11 cellular contexts compared by ENCODE assay signal in the genomic region with DNA sequence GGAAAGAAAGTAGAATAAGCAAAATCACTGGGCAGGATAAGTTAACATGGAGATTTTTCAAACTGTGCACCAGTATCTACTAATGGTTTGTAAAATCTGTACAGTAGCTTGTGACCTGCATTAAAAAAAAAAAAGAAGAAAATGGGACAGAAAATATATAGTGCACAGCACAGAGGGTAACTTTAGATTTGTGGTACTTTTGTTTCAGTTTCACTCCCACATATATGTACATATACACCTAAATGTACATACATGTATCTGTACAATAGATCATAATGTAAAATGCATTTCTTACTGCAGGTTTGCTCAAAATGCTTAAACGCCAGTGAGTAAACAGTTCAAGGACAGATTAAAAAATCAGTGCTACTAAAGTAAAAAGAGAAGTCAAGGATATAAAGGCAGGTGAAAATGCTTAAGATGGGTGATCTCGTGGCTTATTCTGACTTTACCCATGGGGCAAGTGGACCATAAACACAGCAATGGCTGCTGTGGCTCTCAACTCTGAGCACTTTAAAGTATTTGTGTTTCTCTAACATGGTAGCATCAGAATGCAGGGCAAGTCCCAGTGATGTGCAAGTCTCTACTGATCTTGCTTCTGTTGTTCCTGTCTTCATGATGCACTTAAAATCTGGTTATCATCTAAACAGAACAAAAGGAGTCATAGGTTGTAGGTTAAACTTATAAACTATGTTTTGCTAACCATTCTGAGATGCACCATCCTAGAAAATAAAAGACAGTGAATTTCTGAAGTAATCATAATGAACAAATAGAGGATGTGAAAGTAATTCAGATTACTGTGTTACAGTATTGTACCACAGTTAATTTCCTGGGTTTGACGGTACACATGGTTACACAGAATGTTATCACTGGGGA.
DNase-seq lines count a peak whose midpoint lies in the region; ATAC-seq and TF ChIP-seq lines count a peak whose summit lies in the region.
"Had no signal": no experiment of that assay in that cellular context is flagged by ENCODE, and none has a peak within 500 bp of the region (broad histone marks: within the 10 kb centered on the region; RNA-seq: fewer than 3 reads in every experiment).

No MANE protein-coding gene starts in this region.

- H4K20me1 ChIP-seq in Karpas-422 (ENCODE audit: insufficient read depth, low read depth, low read length): peaks cover 19% of the 10 kb centered on the region

- no peaks in the 10 kb centered on the region for H3K9me2 ChIP-seq in Karpas-422 (replicated peaks; ENCODE audit: insufficient read depth, low read length)

- intact Hi-C loops in activated CD4-positive, alpha-beta memory T cell treated with anti-CD3 and anti-CD28 coated beads for 36 hours (cut with micrococcal nuclease): loop anchor here (2.0 kb wide), 1 partner anchor 24 kb away; no protein-coding TSS in a partner anchor
- intact Hi-C loops in body of pancreas (cut with DNase I): no loop called here

- ATAC-seq in GM19397 (IDR thresholded peaks at IDR 0.05; ENCODE audit: unreplicated experiment) (peak; percentile 87), HG02885 (IDR thresholded peaks at IDR 0.05; ENCODE audit: poor library complexity, unreplicated experiment) (peak; percentile 97), body of pancreas (no peak)
- ATAC-seq: naive thymus-derived CD4-positive, alpha-beta T cell had no signal

- no peaks in the 10 kb centered on the region for H3K79me2 ChIP-seq in Karpas-422 (ENCODE audit: low read length)

- no peak for TF ChIP-seq POLR2A in body of pancreas (IDR thresholded peaks at IDR 0.05)

- no peaks in the 10 kb centered on the region for H3K27me3 Mint-ChIP-seq in activated CD4-positive, alpha-beta memory T cell treated with anti-CD3 and anti-CD28 coated beads for 36 hours
- H3K27me3 Mint-ChIP-seq: naive thymus-derived CD4-positive, alpha-beta T cell had no signal

- H3K4me1 ChIP-seq in Karpas-422 (ENCODE audit: low read length) (peaks cover 17% of the 10 kb centered on the region), body of pancreas (no peaks in the 10 kb centered on the region)
- H3K4me1 ChIP-seq: colonic mucosa had no signal

- WGBS in body of pancreas, 2 donors: 59 to 69% methylated on average over 3 of the region's 3 CpGs

- H2AFZ ChIP-seq in Karpas-422 (ENCODE audit: low read length): no peak overlapping the region

- H3K27me3 ChIP-seq in Karpas-422 (ENCODE audit: low read length): no peaks in the 10 kb centered on the region
- H3K27me3 ChIP-seq in H7 (ENCODE audit: control insufficient read depth, insufficient read depth, low read length): no peaks in the 10 kb centered on the region
- H3K27me3 ChIP-seq in body of pancreas: no peaks in the 10 kb centered on the region
- H3K27me3 ChIP-seq: colonic mucosa had no signal

- no peak overlapping the region for H3K4me3 Mint-ChIP-seq in activated CD4-positive, alpha-beta memory T cell treated with anti-CD3 and anti-CD28 coated beads for 36 hours
- H3K4me3 Mint-ChIP-seq: naive thymus-derived CD4-positive, alpha-beta T cell had no signal

- no peaks in the 10 kb centered on the region for H3K9me3 Mint-ChIP-seq in activated CD4-positive, alpha-beta memory T cell treated with anti-CD3 and anti-CD28 coated beads for 36 hours

- no peak for TF ChIP-seq CTCF in GM10248 (IDR thresholded peaks at IDR 0.05; ENCODE audit: control extremely low read depth, extremely low read depth, low read depth, missing control alignments)
- TF ChIP-seq CTCF in body of pancreas (IDR thresholded peaks at IDR 0.05): no peak

- H3K27ac Mint-ChIP-seq in activated CD4-positive, alpha-beta memory T cell treated with anti-CD3 and anti-CD28 coated beads for 36 hours: no peak overlapping the region
- H3K27ac Mint-ChIP-seq: naive thymus-derived CD4-positive, alpha-beta T cell had no signal

- H3K9me3 ChIP-seq in Karpas-422 (ENCODE audit: low read length) (no peaks in the 10 kb centered on the region), body of pancreas (no peaks in the 10 kb centered on the region)
- H3K9me3 ChIP-seq: colonic mucosa had no signal

- H3K9ac ChIP-seq in Karpas-422 (ENCODE audit: low read length): no peak overlapping the region

- POLR2A ChIA-PET in GM10248 (lab: Yijun Ruan, JAX): no interaction called here
- POLR2A ChIA-PET in activated CD4-positive, alpha-beta memory T cell treated with anti-CD3 and anti-CD28 coated beads for 36 hours (lab: Charles Lee): no interaction called here

- peaks cover 15% of the 10 kb centered on the region for H3K36me3 Mint-ChIP-seq in activated CD4-positive, alpha-beta memory T cell treated with anti-CD3 and anti-CD28 coated beads for 36 hours

- DNase-seq in GM10248 (ENCODE audit: extremely low spot score): peak; percentile 50
- DNase-seq in Karpas-422: peak; percentile 55
- no peak for DNase-seq in NK-92 (lab: John Stamatoyannopoulos, UW; ENCODE audit: unreplicated experiment)
- no peak for DNase-seq in activated CD4-positive, alpha-beta memory T cell treated with anti-CD3 and anti-CD28 coated beads for 36 hours
- no peak for DNase-seq in H7
- no peak for DNase-seq in body of pancreas
- DNase-seq: colonic mucosa; naive thymus-derived CD4-positive, alpha-beta T cell; T1000 had no signal

- CTCF ChIA-PET in GM10248 (lab: Yijun Ruan, JAX): interaction anchor here (1.3 to 1.5 kb wide), 2 partner anchors 18 to 40 kb away, joined by 3 to 4 read pairs; no protein-coding TSS in a partner anchor
- CTCF ChIA-PET in activated CD4-positive, alpha-beta memory T cell treated with anti-CD3 and anti-CD28 coated beads for 36 hours (lab: Charles Lee): no interaction called here

- H3K4me3 ChIP-seq in Karpas-422 (ENCODE audit: low read length) (no peak overlapping the region), H7 (ENCODE audit: insufficient read depth, low read depth, low read length) (no peak overlapping the region), body of pancreas (no peak overlapping the region)
- H3K4me3 ChIP-seq: colonic mucosa had no signal

- H3K36me3 ChIP-seq in Karpas-422 (ENCODE audit: insufficient read depth, low read length) (no peaks in the 10 kb centered on the region), H7 (replicated peaks; ENCODE audit: control insufficient read depth, insufficient read depth, low read length) (no peaks in the 10 kb centered on the region), body of pancreas (replicated peaks in 1 of 2; ENCODE audit: insufficient read depth in 1 of 2, low read depth in 2 of 2) (no peaks in the 10 kb centered on the region)
- H3K36me3 ChIP-seq: colonic mucosa had no signal

- H3K27ac ChIP-seq in Karpas-422 (ENCODE audit: low read length) (no peak overlapping the region), body of pancreas (no peak overlapping the region)
- H3K27ac ChIP-seq: colonic mucosa had no signal

- H3K4me2 ChIP-seq in Karpas-422 (ENCODE audit: low read depth, low read length, poor library complexity, severe bottlenecking): no peak overlapping the region

- peaks cover 14% of the 10 kb centered on the region for H3K4me1 Mint-ChIP-seq in activated CD4-positive, alpha-beta memory T cell treated with anti-CD3 and anti-CD28 coated beads for 36 hours (ENCODE audit: low read depth)

Comparison
In these comparisons a context has a peak if more than half of its experiments do, and no peak if none do; other contexts are left out.
1. DNase-seq: peak in GM10248 (single experiment) and Karpas-422 (single experiment); none in NK-92 (single experiment), activated CD4-positive, alpha-beta memory T cell treated with anti-CD3 and anti-CD28 coated beads for 36 hours (single experiment), H7 (single experiment) and body of pancreas (0 of 4).